In genomic region chr15:41972341-41973237, GRCh38 we compare ENCODE assay signal across 8 cellular contexts. TPM values are rescaled to one million over a fixed set of nuclear protein-coding genes. Genes with fewer than 3 reads are reported as not detected.
DNase-seq lines count a peak whose midpoint lies in the region; ATAC-seq, FAIRE-seq and TF ChIP-seq lines count a peak whose summit lies in the region.

Gene EHD4, minus strand, starts transcription at chr15:41972557. Its CDS starts 63 bp downstream, at chr15:41972494.

- H3K27ac Mint-ChIP-seq in memory B cell, result peak within 1 kb of the TSS; percentile 94

- peak within 1 kb of the TSS; percentile 89 for H4K5ac ChIP-seq in H1 (ENCODE audit: insufficient read length, low read depth, low read length)

- WGBS in H1 (ENCODE audit: extremely low coverage in 1 of 2, insufficient coverage in 1 of 2, insufficient read length in 1 of 2, insufficient replicate concordance in 2 of 2, low coverage in 1 of 2, low lambda C conversion rate in 2 of 2, missing lambda C conversion rate in 1 of 2), 2 experiments, result 5% methylated on average over 59 of the region's 66 CpGs; no CpG with 5 or more reads in 1 of the 2 experiments

- peaks cover 9 to 15% of the 10 kb centered on the region in 2 experiments for H4K20me1 ChIP-seq in H1 (replicated peaks in 1 of 2; ENCODE audit: control insufficient read depth in 1 of 2, insufficient read depth in 2 of 2, low read length in 2 of 2)

- 0 out of 2 replicates have a peak within 1 kb of the TSS, but pooled peaks have one; percentile 59 for H2AK5ac ChIP-seq in H1 (ENCODE audit: low read depth, low read length)

- H2BK15ac ChIP-seq in H1 (ENCODE audit: low read length), result no peak within 1 kb of the TSS

- H3K4me2 ChIP-seq in H1 (ENCODE audit: insufficient read depth in 1 of 2, low read depth in 2 of 2, low read length in 2 of 2), result peak within 1 kb of the TSS; percentile 88 to 90

- no peaks in the 10 kb centered on the region for H3K9me3 ChIP-seq in H1 (ENCODE audit: insufficient read depth in 2 of 2, low read depth in 1 of 2, low read length in 1 of 2)

- ATAC-seq in memory B cell (ENCODE audit: low read depth), result peak; percentile 83

- FAIRE-seq in H1 (lab: Jason Lieb, UNC), result peak; percentile 89

- H2BK12ac ChIP-seq in H1 (ENCODE audit: low read depth, low read length), result no peak within 1 kb of the TSS

- TF ChIP-seq POLR2A in H1 (IDR thresholded peaks at IDR 0.05; ENCODE audit: control extremely low read depth in 1 of 2, low read depth in 2 of 2, low read length in 2 of 2), result peak; percentile 81 to 93

- peaks cover 9% of the 10 kb centered on the region for H3K27me3 Mint-ChIP-seq in memory B cell

- H2BK120ac ChIP-seq in H1 (replicated peaks; ENCODE audit: low read depth, low read length), result no peak within 1 kb of the TSS

- H4K8ac ChIP-seq in H1 (ENCODE audit: extremely low read depth, insufficient read depth, low read length), result peak within 1 kb of the TSS; percentile 87

- H3K4me1 ChIP-seq in H1 (replicated peaks in 1 of 4; ENCODE audit: control insufficient read depth in 3 of 4, insufficient read depth in 4 of 4, low read length in 3 of 4), result peaks cover 0 to 10% (median 5%) of the 10 kb centered on the region in 4 experiments; a peak in 3 of 7 replicates

- peak within 1 kb of the TSS; percentile 94 for H3K56ac ChIP-seq in H1 (replicated peaks; ENCODE audit: insufficient read length, low read depth, low read length)

- no peak for TF ChIP-seq EP300 in H1 (IDR thresholded peaks at IDR 0.05; ENCODE audit: borderline replicate concordance in 1 of 2, low read depth in 2 of 2, low read length in 2 of 2)

- peak within 1 kb of the TSS; percentile 73 to 94 (median 86) for H3K9ac ChIP-seq in H1 (replicated peaks in 1 of 4; ENCODE audit: extremely low read depth in 1 of 4, low read depth in 3 of 4, low read length in 3 of 4)

- peak within 1 kb of the TSS; percentile 96 for H3K18ac ChIP-seq in H1 (ENCODE audit: extremely low read depth, low read length)

- DNase-seq in COR-L47 (lab: John Stamatoyannopoulos, UW) (peak; percentile 99), GM20000 (ENCODE audit: low spot score) (peak; percentile 96), HT-29 (ENCODE audit: low spot score) (peak; percentile 100), NOMO-1 (lab: John Stamatoyannopoulos, UW; ENCODE audit: unreplicated experiment in 2 of 2) (peak; percentile 97 to 99), H1 (ENCODE audit: low read depth in 1 of 2, low spot score in 2 of 2) (peak; percentile 94 to 95), memory B cell (ENCODE audit: low spot score in 2 of 2) (peak; percentile 85 to 89)
- peak; percentile 90 to 91 for DNase-seq in activated CD8-positive, alpha-beta memory T cell treated with anti-CD3 and anti-CD28 coated beads for 4 hours (ENCODE audit: low read depth in 2 of 2)
- DNase-seq in stimulated activated CD8-positive, alpha-beta memory T cell treated with anti-CD3 and anti-CD28 coated beads, Interleukin-12 subunit alpha, Interleukin-12 subunit beta, amount 100 ng/mL, for 24 hours (ENCODE audit: extremely low read depth), result peak; percentile 86

- POLR2A ChIA-PET in H1 (lab: Charles Lee; ENCODE audit: partially characterized antibody), result interaction anchor here (0.5 to 2.2 kb wide), 15 partner anchors 9 to 534 kb away, joined by 3 to 14 read pairs (median 3); no protein-coding TSS in a partner anchor

- peaks cover 19% of the 10 kb centered on the region for H3K79me1 ChIP-seq in H1 (ENCODE audit: low read depth, low read length)

- no peaks in the 10 kb centered on the region for H3K36me3 ChIP-seq in H1 (ENCODE audit: control insufficient read depth in 2 of 4, insufficient read depth in 4 of 4, low read length in 3 of 4)

- CTCF ChIA-PET in H1 (lab: Charles Lee; ENCODE audit: partially characterized antibody), result interaction anchor here (0.6 to 3.0 kb wide), 6 partner anchors 9 to 497 kb away, joined by 3 to 15 read pairs (median 6); no protein-coding TSS in a partner anchor

- H3K4me3 ChIP-seq in H1 (ENCODE audit: extremely low read depth in 1 of 4, insufficient read depth in 2 of 4, low read depth in 3 of 4, low read length in 4 of 4), result peak within 1 kb of the TSS; percentile 75 to 100 (median 93)

- TF ChIP-seq CTCF in GM20000 (IDR thresholded peaks at IDR 0.05; ENCODE audit: extremely low read depth, missing control alignments) (peak; percentile 52), H1 (IDR thresholded peaks at IDR 0.05; ENCODE audit: control extremely low read depth in 1 of 3, insufficient read depth in 1 of 3, low read depth in 1 of 3, low read length in 3 of 3) (peak in 2 of 3 experiments; percentile 39 to 42; a peak in 2 of 4 replicates)

- no peak within 1 kb of the TSS for H2BK20ac ChIP-seq in H1 (ENCODE audit: low read length)

- H3K23me2 ChIP-seq in H1 (ENCODE audit: low read depth, low read length), result peaks cover 5% of the 10 kb centered on the region; the same call in 1 of the 2 replicates

- H3K27ac ChIP-seq in H1 (ENCODE audit: low read depth, low read length), result peak within 1 kb of the TSS; percentile 89

- peak in 1 of 2 experiments; percentile 25; a peak in 1 of 4 replicates for TF ChIP-seq RAD21 in H1 (IDR thresholded peaks at IDR 0.05 in 1 of 2, conservative IDR thresholded peaks at IDR 0.05 in 1 of 2; ENCODE audit: low read depth in 2 of 2, low read length in 2 of 2)

- peak within 1 kb of the TSS; percentile 73 for H4K91ac ChIP-seq in H1 (replicated peaks; ENCODE audit: insufficient read length, low read length)

- H2AFZ ChIP-seq in H1 (ENCODE audit: low read length), result peak within 1 kb of the TSS; percentile 83; the same call in 1 of the 2 replicates

- peak within 1 kb of the TSS; percentile 18 for H3K23ac ChIP-seq in H1 (ENCODE audit: insufficient read length)

- peak within 1 kb of the TSS; percentile 88 for H2BK5ac ChIP-seq in H1 (ENCODE audit: low read depth, low read length)

- peak within 1 kb of the TSS; percentile 90 for H3K14ac ChIP-seq in H1 (ENCODE audit: insufficient read length)

- no peaks in the 10 kb centered on the region for H3K27me3 ChIP-seq in H1 (replicated peaks in 1 of 4; ENCODE audit: control insufficient read depth in 3 of 4, extremely low read depth in 1 of 4, insufficient read depth in 3 of 4, low read length in 3 of 4)

- H3K4me3 Mint-ChIP-seq in memory B cell, result peak within 1 kb of the TSS; percentile 95

- peak within 1 kb of the TSS; percentile 89 for H3K4ac ChIP-seq in H1 (replicated peaks; ENCODE audit: insufficient read length, low read depth, low read length)

- peaks cover 12 to 38% of the 10 kb centered on the region in 2 experiments for H3K79me2 ChIP-seq in H1 (ENCODE audit: control insufficient read depth in 1 of 2, insufficient read depth in 2 of 2, low read length in 2 of 2)

- H3K36me3 Mint-ChIP-seq in memory B cell, result no peaks in the 10 kb centered on the region

- H3K9me3 Mint-ChIP-seq in memory B cell, result no peaks in the 10 kb centered on the region

- peaks cover 36% of the 10 kb centered on the region for H3K4me1 Mint-ChIP-seq in memory B cell

TF ChIP-seq in H1, 55 proteins besides CTCF, POLR2A, EP300 and RAD21 (continues in another document):
- TF ChIP-seq POU5F1 (IDR thresholded peaks at IDR 0.05; ENCODE audit: low read depth, low read length) (no peak), GTF2F1 (IDR thresholded peaks at IDR 0.05; ENCODE audit: borderline replicate concordance, low read depth, low read length) (peak; percentile 16; the same call in 1 of the 2 replicates), ASH2L (IDR thresholded peaks at IDR 0.05; ENCODE audit: low read length) (peak; percentile 98), POLR2AphosphoS5 (IDR thresholded peaks at IDR 0.05; ENCODE audit: low read depth, low read length) (peak; percentile 90), ATF3 (IDR thresholded peaks at IDR 0.05; ENCODE audit: insufficient read depth, low read depth, low read length) (no peak), TAF1 (IDR thresholded peaks at IDR 0.05; ENCODE audit: low read depth, low read length) (peak; percentile 96), TAF7 (optimal IDR thresholded peaks at IDR 0.05; ENCODE audit: borderline replicate concordance, low read depth, low read length) (peak; percentile 94), YY1 (IDR thresholded peaks at IDR 0.05; ENCODE audit: low read depth, low read length) (peak; percentile 55; the same call in 1 of the 2 replicates), SP1 (IDR thresholded peaks at IDR 0.05; ENCODE audit: low read depth, low read length) (peak; percentile 83), CEBPB (IDR thresholded peaks at IDR 0.05; ENCODE audit: low read depth, low read length) (no peak), ATF2 (IDR thresholded peaks at IDR 0.05; ENCODE audit: low read length) (peak; percentile 30; the same call in 1 of the 2 replicates), PHF8 (conservative IDR thresholded peaks at IDR 0.05; ENCODE audit: low read depth, low read length) (peak; percentile 90), SUZ12 (IDR thresholded peaks at IDR 0.05; ENCODE audit: low read length) (no peak), TEAD4 (IDR thresholded peaks at IDR 0.05; ENCODE audit: low read depth, low read length) (peak; percentile 23; the same call in 1 of the 2 replicates), TBP (IDR thresholded peaks at IDR 0.05; ENCODE audit: low read depth, low read length) (peak; percentile 88)

RNA-seq across cellular contexts. Expression of gene EHD4, which starts in this region (rescaled TPM):
- 54.2 and 60.6 TPM in 2 replicates for total RNA-seq in HT-29 (2014; rRNA removed; shearing (Covaris generic))
- total RNA-seq in H1 (2021; fragmentation: NEBNext Ultra II Directional; extraction: Animal tissue kit (Norgen Biotek cat#: 25700)), result 24.5 and 25.6 TPM in 2 replicates
- 17.5 and 19.8 TPM in 2 replicates for polyA plus RNA-seq in H1 (2011; rRNA removed)
- 18.3 TPM for polyA plus RNA-seq in H1 (2011; cell fraction: cytosol; rRNA removed)
- 17.6 TPM for polyA plus RNA-seq in H1 (2011; cell fraction: nucleus; rRNA removed)
- polyA plus RNA-seq in H1 (2012, experiment 1 of 2), result 17.4 to 19.9 TPM (median 19.3 TPM) in 4 replicates
- 19.4 TPM for polyA plus RNA-seq in H1 (2012, experiment 2 of 2)
- polyA plus RNA-seq in H1 (2013, experiment 1 of 2), result 12.8 TPM
- 13.5 TPM for polyA plus RNA-seq in H1 (2013, experiment 2 of 2)
- 23.8 TPM in 2 replicates for polyA minus RNA-seq in H1 (2011; rRNA and poly(A)+ RNA removed)
- polyA minus RNA-seq in H1 (2011; cell fraction: cytosol; rRNA and poly(A)+ RNA removed), result 16.7 TPM
- polyA minus RNA-seq in H1 (2011; cell fraction: nucleus; rRNA and poly(A)+ RNA removed), result 25.9 TPM

Comparison
In these comparisons a context has a peak if more than half of its experiments do, and no peak if none do; other contexts are left out.
1. Peak in every context shown above with its lines: DNase-seq, ATAC-seq, H3K4me3 ChIP-seq and H3K27ac ChIP-seq.